Comparison of ENCODE assay signal across 41 cellular contexts in the genomic region with DNA sequence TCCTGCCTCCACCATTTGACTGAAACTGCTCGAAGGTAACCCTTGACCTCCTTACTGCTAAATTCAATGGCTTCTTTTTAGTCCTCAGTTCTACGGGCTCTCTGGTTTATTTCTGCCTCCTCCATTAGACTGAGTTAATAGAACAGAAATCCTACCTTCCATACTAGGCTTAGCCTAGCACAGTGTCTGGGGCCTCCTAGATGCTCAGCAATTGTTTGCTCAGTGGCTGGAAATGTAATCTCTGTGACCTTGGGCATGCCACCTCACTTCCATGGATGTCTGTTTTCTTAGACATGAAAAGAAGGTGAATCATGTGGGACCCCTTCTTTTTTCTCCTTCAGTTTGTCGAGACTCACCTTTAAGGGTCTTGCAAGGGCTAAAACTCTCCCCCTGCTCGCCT. TPM values are rescaled to one million over a fixed set of nuclear protein-coding genes. Genes with fewer than 3 reads are reported as not detected.
"Had no signal": no experiment of that assay in that cellular context is flagged by ENCODE, and none has a peak within 500 bp of the region (broad histone marks: within the 10 kb centered on the region; RNA-seq: fewer than 3 reads in every experiment).

No MANE protein-coding gene starts in this region.

- H3K4me1 ChIP-seq: ascending aorta had no signal

- H3K27ac Mint-ChIP-seq: activated CD4-positive, alpha-beta memory T cell treated with anti-CD3 and anti-CD28 coated beads, Interleukin-2, amount 10 ng/mL, durations not matched to agents 7 days and 5 days; activated CD4-positive, alpha-beta T cell treated with anti-CD3 and anti-CD28 coated beads for 36 hours; activated CD4-positive, alpha-beta T cell treated with anti-CD3 and anti-CD28 coated beads, Interleukin-2, amount 10 ng/mL, durations not matched to agents 7 days and 5 days; activated CD8-positive, alpha-beta memory T cell treated with anti-CD3 and anti-CD28 coated beads, Interleukin-2, amount 10 ng/mL, durations not matched to agents 7 days and 5 days; activated CD8-positive, alpha-beta T cell treated with anti-CD3 and anti-CD28 coated beads, Interleukin-2, amount 10 ng/mL, durations not matched to agents 7 days and 5 days; activated naive CD4-positive, alpha-beta T cell treated with anti-CD3 and anti-CD28 coated beads, Interleukin-2, amount 10 ng/mL, durations not matched to agents 7 days and 5 days; activated naive CD4-positive, alpha-beta T cell treated with anti-CD3 and anti-CD28 coated beads, Interleukin-2, amount 50 U/mL, for 24 hours; activated naive CD8-positive, alpha-beta T cell; activated naive CD8-positive, alpha-beta T cell treated with anti-CD3 and anti-CD28 coated beads, Interleukin-2, amount 10 ng/mL, durations not matched to agents 7 days and 5 days; activated naive CD8-positive, alpha-beta T cell treated with anti-CD3 and anti-CD28 coated beads, Interleukin-2, amount 50 U/mL, for 24 hours; activated T-cell treated with anti-CD3 and anti-CD28 coated beads, Interleukin-2, amount 50 U/mL, for 72 hours; activated T-helper 1 cell treated with anti-CD3 and anti-CD28 coated beads, Interleukin-12 subunit alpha, Interleukin-12 subunit beta, Interleukin-2, Interleukin-4 antibody, amounts not matched to agents 30 ng/mL and 10 ng/mL and 1 ng/mL, durations not matched to agents 14 hours and 24 hours and 36 hours; activated T-helper 17 cell treated with anti-CD3 and anti-CD28 coated beads, Interleukin-2, amount 50 U/mL, for 72 hours; T-helper 1 cell treated with Interleukin-12 subunit alpha and Interleukin-12 subunit beta and Interleukin-4 antibody, amounts not matched to agents 30 μg/mL and 1 μg/mL, for 36 hours; T-helper 2 cell treated with Interferon-gamma antibody and Interleukin-4, amounts not matched to agents 5 μg/mL and 100 μg/mL, for 36 hours; WTC11 had no signal

- H3K4me3 ChIP-seq: ascending aorta, cardiac muscle cell had no signal

- H3K9me3 ChIP-seq: ascending aorta had no signal

- H3K4me1 Mint-ChIP-seq: activated CD4-positive, alpha-beta T cell treated with anti-CD3 and anti-CD28 coated beads for 36 hours; activated CD4-positive, alpha-beta T cell treated with anti-CD3 and anti-CD28 coated beads, Interleukin-2, amount 10 ng/mL, durations not matched to agents 7 days and 5 days; activated CD8-positive, alpha-beta memory T cell treated with anti-CD3 and anti-CD28 coated beads, Interleukin-2, amount 10 ng/mL, durations not matched to agents 7 days and 5 days; activated naive CD4-positive, alpha-beta T cell treated with anti-CD3 and anti-CD28 coated beads, Interleukin-2, amount 10 ng/mL, durations not matched to agents 7 days and 5 days; activated naive CD4-positive, alpha-beta T cell treated with anti-CD3 and anti-CD28 coated beads, Interleukin-2, amount 50 U/mL, for 24 hours; activated naive CD8-positive, alpha-beta T cell treated with anti-CD3 and anti-CD28 coated beads, Interleukin-2, amount 10 ng/mL, durations not matched to agents 7 days and 5 days; activated naive CD8-positive, alpha-beta T cell treated with anti-CD3 and anti-CD28 coated beads, Interleukin-2, amount 50 U/mL, for 24 hours; activated T-helper 17 cell treated with anti-CD3 and anti-CD28 coated beads, Interleukin-2, amount 50 U/mL, for 72 hours; brain; central memory CD8-positive, alpha-beta T cell had no signal

- H3K4me3 Mint-ChIP-seq: activated CD4-positive, alpha-beta memory T cell treated with anti-CD3 and anti-CD28 coated beads, Interleukin-2, amount 10 ng/mL, durations not matched to agents 7 days and 5 days; activated CD4-positive, alpha-beta T cell treated with anti-CD3 and anti-CD28 coated beads for 36 hours; activated CD4-positive, alpha-beta T cell treated with anti-CD3 and anti-CD28 coated beads, Interleukin-2, amount 10 ng/mL, durations not matched to agents 7 days and 5 days; activated CD8-positive, alpha-beta memory T cell treated with anti-CD3 and anti-CD28 coated beads, Interleukin-2, amount 10 ng/mL, durations not matched to agents 7 days and 5 days; activated CD8-positive, alpha-beta T cell treated with anti-CD3 and anti-CD28 coated beads, Interleukin-2, amount 10 ng/mL, durations not matched to agents 7 days and 5 days; activated naive CD4-positive, alpha-beta T cell treated with anti-CD3 and anti-CD28 coated beads, Interleukin-2, amount 10 ng/mL, durations not matched to agents 7 days and 5 days; activated naive CD4-positive, alpha-beta T cell treated with anti-CD3 and anti-CD28 coated beads, Interleukin-2, amount 50 U/mL, for 24 hours; activated naive CD8-positive, alpha-beta T cell; activated naive CD8-positive, alpha-beta T cell treated with anti-CD3 and anti-CD28 coated beads, Interleukin-2, amount 10 ng/mL, durations not matched to agents 7 days and 5 days; activated naive CD8-positive, alpha-beta T cell treated with anti-CD3 and anti-CD28 coated beads, Interleukin-2, amount 50 U/mL, for 24 hours; activated T-cell treated with anti-CD3 and anti-CD28 coated beads, Interleukin-2, amount 50 U/mL, for 4 hours; activated T-cell treated with anti-CD3 and anti-CD28 coated beads, Interleukin-2, amount 50 U/mL, for 72 hours; activated T-helper 1 cell treated with anti-CD3 and anti-CD28 coated beads, Interleukin-12 subunit alpha, Interleukin-12 subunit beta, Interleukin-2, Interleukin-4 antibody, amounts not matched to agents 30 ng/mL and 10 ng/mL and 1 ng/mL, durations not matched to agents 14 hours and 24 hours and 36 hours; activated T-helper 17 cell treated with anti-CD3 and anti-CD28 coated beads, Interleukin-2, amount 50 U/mL, for 72 hours; brain; central memory CD8-positive, alpha-beta T cell; T-helper 1 cell treated with Interleukin-12 subunit alpha and Interleukin-12 subunit beta and Interleukin-4 antibody, amounts not matched to agents 30 μg/mL and 1 μg/mL, for 36 hours; T-helper 2 cell treated with Interferon-gamma antibody and Interleukin-4, amounts not matched to agents 5 μg/mL and 100 μg/mL, for 36 hours; WTC11 had no signal

- DNase-seq: activated CD4-positive, alpha-beta memory T cell treated with anti-CD3 and anti-CD28 coated beads, Interleukin-2, amount 10 ng/mL, durations not matched to agents 7 days and 5 days; activated CD4-positive, alpha-beta T cell treated with anti-CD3 and anti-CD28 coated beads for 1 hour; activated CD4-positive, alpha-beta T cell treated with anti-CD3 and anti-CD28 coated beads for 36 hours; activated CD4-positive, alpha-beta T cell treated with anti-CD3 and anti-CD28 coated beads for 48 hours; activated CD4-positive, alpha-beta T cell treated with anti-CD3 and anti-CD28 coated beads, Interleukin-2, amount 10 ng/mL, durations not matched to agents 7 days and 5 days; activated CD4-positive, alpha-beta T cell treated with anti-CD3 and anti-CD28 coated beads, Interleukin-2, amount 50 U/mL, for 48 hours; activated CD4-positive, CD25-positive, alpha-beta regulatory T cell; activated CD8-positive, alpha-beta memory T cell treated with anti-CD3 and anti-CD28 coated beads for 24 hours; activated CD8-positive, alpha-beta memory T cell treated with anti-CD3 and anti-CD28 coated beads, Interleukin-2, amount 10 ng/mL, durations not matched to agents 7 days and 5 days; activated CD8-positive, alpha-beta T cell treated with anti-CD3 and anti-CD28 coated beads, Interleukin-2, amount 10 ng/mL, durations not matched to agents 7 days and 5 days; activated effector memory CD4-positive, alpha-beta T cell treated with anti-CD3 and anti-CD28 coated beads, Interleukin-2, amount 50 U/mL, for 16 hours; activated naive CD4-positive, alpha-beta T cell treated with anti-CD3 and anti-CD28 coated beads, Interleukin-2, amount 10 ng/mL, durations not matched to agents 7 days and 5 days; activated naive CD4-positive, alpha-beta T cell treated with Interleukin-2 at 50 U/mL for 16 hours; activated naive CD8-positive, alpha-beta T cell treated with anti-CD3 and anti-CD28 coated beads, Interleukin-2, amount 10 ng/mL, durations not matched to agents 7 days and 5 days; activated naive CD8-positive, alpha-beta T cell treated with anti-CD3 and anti-CD28 coated beads, Interleukin-2, amount 50 U/mL, for 24 hours; activated T-cell treated with anti-CD3 and anti-CD28 coated beads for 4 hours; activated T-cell treated with anti-CD3 and anti-CD28 coated beads, Interleukin-2, amount 50 U/mL, for 1 hour; activated T-cell treated with anti-CD3 and anti-CD28 coated beads, Interleukin-2, amount 50 U/mL, for 4 hours; activated T-cell treated with anti-CD3 and anti-CD28 coated beads, Interleukin-2, amount 50 U/mL, for 72 hours; amygdala; anterior cingulate cortex; caudate nucleus; cerebellar nuclear complex; T-helper 1 cell; T-helper 2 cell; T-helper 9 cell; WERI-Rb-1 had no signal

- FAIRE-seq: bronchial epithelial cell, TTC549 had no signal

- H3K9me3 Mint-ChIP-seq: activated CD4-positive, alpha-beta memory T cell treated with anti-CD3 and anti-CD28 coated beads, Interleukin-2, amount 10 ng/mL, durations not matched to agents 7 days and 5 days; activated CD4-positive, alpha-beta T cell treated with anti-CD3 and anti-CD28 coated beads, Interleukin-2, amount 10 ng/mL, durations not matched to agents 7 days and 5 days; activated naive CD4-positive, alpha-beta T cell treated with anti-CD3 and anti-CD28 coated beads, Interleukin-2, amount 10 ng/mL, durations not matched to agents 7 days and 5 days; activated naive CD4-positive, alpha-beta T cell treated with anti-CD3 and anti-CD28 coated beads, Interleukin-2, amount 50 U/mL, for 24 hours; activated naive CD8-positive, alpha-beta T cell treated with anti-CD3 and anti-CD28 coated beads, Interleukin-2, amount 10 ng/mL, durations not matched to agents 7 days and 5 days; activated naive CD8-positive, alpha-beta T cell treated with anti-CD3 and anti-CD28 coated beads, Interleukin-2, amount 50 U/mL, for 24 hours; activated T-cell treated with anti-CD3 and anti-CD28 coated beads, Interleukin-2, amount 50 U/mL, for 4 hours; activated T-cell treated with anti-CD3 and anti-CD28 coated beads, Interleukin-2, amount 50 U/mL, for 72 hours; activated T-helper 1 cell treated with anti-CD3 and anti-CD28 coated beads, Interleukin-12 subunit alpha, Interleukin-12 subunit beta, Interleukin-2, Interleukin-4 antibody, amounts not matched to agents 30 ng/mL and 10 ng/mL and 1 ng/mL, durations not matched to agents 14 hours and 24 hours and 36 hours; activated T-helper 17 cell treated with anti-CD3 and anti-CD28 coated beads, Interleukin-2, amount 50 U/mL, for 72 hours; brain; central memory CD8-positive, alpha-beta T cell; T-helper 1 cell treated with Interleukin-12 subunit alpha and Interleukin-12 subunit beta and Interleukin-4 antibody, amounts not matched to agents 30 μg/mL and 1 μg/mL, for 36 hours; T-helper 2 cell treated with Interferon-gamma antibody and Interleukin-4, amounts not matched to agents 5 μg/mL and 100 μg/mL, for 36 hours; WTC11 had no signal

- H3K27me3 ChIP-seq: ascending aorta, cardiac muscle cell had no signal

- H3K27ac ChIP-seq: ascending aorta, cardiac muscle cell, WERI-Rb-1 had no signal

- ATAC-seq: activated CD4-positive, alpha-beta T cell treated with anti-CD3 and anti-CD28 coated beads for 36 hours; activated CD4-positive, CD25-positive, alpha-beta regulatory T cell treated with anti-CD3 and anti-CD28 coated beads, Interleukin-2, amount 50 U/mL, for 24 hours; activated CD8-positive, alpha-beta memory T cell treated with anti-CD3 and anti-CD28 coated beads, Interleukin-2, amount 10 ng/mL, durations not matched to agents 7 days and 5 days; activated CD8-positive, alpha-beta T cell treated with anti-CD3 and anti-CD28 coated beads, Interleukin-2, amount 10 ng/mL, durations not matched to agents 7 days and 5 days; activated naive CD8-positive, alpha-beta T cell treated with anti-CD3 and anti-CD28 coated beads, Interleukin-2, amount 50 U/mL, for 24 hours; activated T-cell treated with anti-CD3 and anti-CD28 coated beads, Interleukin-2, amount 50 U/mL, for 4 hours; activated T-cell treated with anti-CD3 and anti-CD28 coated beads, Interleukin-2, amount 50 U/mL, for 72 hours; activated T-helper 17 cell treated with anti-CD3 and anti-CD28 coated beads, Interleukin-2, amount 50 U/mL, for 72 hours; WTC11 had no signal

- H3K27me3 Mint-ChIP-seq: activated CD4-positive, alpha-beta memory T cell treated with anti-CD3 and anti-CD28 coated beads, Interleukin-2, amount 10 ng/mL, durations not matched to agents 7 days and 5 days; activated CD4-positive, alpha-beta T cell treated with anti-CD3 and anti-CD28 coated beads for 36 hours; activated CD4-positive, alpha-beta T cell treated with anti-CD3 and anti-CD28 coated beads, Interleukin-2, amount 10 ng/mL, durations not matched to agents 7 days and 5 days; activated CD8-positive, alpha-beta memory T cell treated with anti-CD3 and anti-CD28 coated beads, Interleukin-2, amount 10 ng/mL, durations not matched to agents 7 days and 5 days; activated naive CD4-positive, alpha-beta T cell treated with anti-CD3 and anti-CD28 coated beads, Interleukin-2, amount 10 ng/mL, durations not matched to agents 7 days and 5 days; activated naive CD4-positive, alpha-beta T cell treated with anti-CD3 and anti-CD28 coated beads, Interleukin-2, amount 50 U/mL, for 24 hours; activated naive CD8-positive, alpha-beta T cell; activated naive CD8-positive, alpha-beta T cell treated with anti-CD3 and anti-CD28 coated beads, Interleukin-2, amount 10 ng/mL, durations not matched to agents 7 days and 5 days; activated naive CD8-positive, alpha-beta T cell treated with anti-CD3 and anti-CD28 coated beads, Interleukin-2, amount 50 U/mL, for 24 hours; activated T-helper 17 cell treated with anti-CD3 and anti-CD28 coated beads, Interleukin-2, amount 50 U/mL, for 72 hours; central memory CD8-positive, alpha-beta T cell had no signal

RNA-seq across cellular contexts. Expression of a gene that starts 19.7 kb away (rescaled TPM):
- total RNA-seq: activated CD4-positive, alpha-beta memory T cell treated with anti-CD3 and anti-CD28 coated beads, Interleukin-2, amount 10 ng/mL, durations not matched to agents 7 days and 5 days; activated CD4-positive, alpha-beta T cell treated with anti-CD3 and anti-CD28 coated beads, Interleukin-2, amount 10 ng/mL, durations not matched to agents 7 days and 5 days; activated CD8-positive, alpha-beta T cell treated with anti-CD3 and anti-CD28 coated beads, Interleukin-2, amount 10 ng/mL, durations not matched to agents 7 days and 5 days; activated T-helper 1 cell treated with anti-CD3 and anti-CD28 coated beads, Interleukin-12 subunit alpha, Interleukin-12 subunit beta, Interleukin-2, Interleukin-4 antibody, amounts not matched to agents 30 ng/mL and 10 ng/mL and 1 ng/mL, durations not matched to agents 14 hours and 24 hours and 36 hours; activated T-helper 17 cell treated with anti-CD3 and anti-CD28 coated beads, Interleukin-2, amount 50 U/mL, for 72 hours; bronchial epithelial cell had no signal
